In genomic region chr14:101600336-101600890, GRCh38 we compare ENCODE assay signal across 21 cellular contexts. TPM values are rescaled to one million over a fixed set of nuclear protein-coding genes. Genes with fewer than 3 reads are reported as not detected.
DNase-seq lines count a peak whose midpoint lies in the region; ATAC-seq, FAIRE-seq and TF ChIP-seq lines count a peak whose summit lies in the region.
"Had no signal": no experiment of that assay in that cellular context is flagged by ENCODE, and none has a peak within 500 bp of the region (broad histone marks: within the 10 kb centered on the region; RNA-seq: fewer than 3 reads in every experiment).

No MANE protein-coding gene starts in this region.

- WGBS in HepG2 (ENCODE audit: low lambda C conversion rate), result 0% methylated on average over 2 of the region's 7 CpGs

- peaks cover 14% of the 10 kb centered on the region for H3K36me3 Mint-ChIP-seq in activated CD8-positive, alpha-beta memory T cell treated with anti-CD3 and anti-CD28 coated beads, Interleukin-2, amount 10 ng/mL, durations not matched to agents 7 days and 5 days

- 0 out of 22 replicates have a peak overlapping the region, but pooled peaks of 1 of the 11 experiments have one; percentile 3 for H3K9ac ChIP-seq in BLaER1 treated with 17β-estradiol and CSF1 and Interleukin-3, amounts not matched to agents 10 nM and 100 nM
- no peak overlapping the region for H3K9ac ChIP-seq in HepG2 (ENCODE audit: insufficient read depth, low read depth, low read length)

- TF ChIP-seq RAD21 in HepG2 (CRISPR knock-in tag; IDR thresholded peaks at IDR 0.05), result no peak

- no peaks in the 10 kb centered on the region for H3K27me3 ChIP-seq in BLaER1 treated with 17β-estradiol and CSF1 and Interleukin-3, amounts not matched to agents 10 nM and 100 nM
- H3K27me3 ChIP-seq in H7 (ENCODE audit: control insufficient read depth, insufficient read depth, low read length) (no peaks in the 10 kb centered on the region), osteoblast (ENCODE audit: insufficient read depth, low read length) (no peaks in the 10 kb centered on the region), HepG2 (ENCODE audit: control insufficient read depth in 1 of 2, insufficient read depth in 2 of 2, low read length in 2 of 2) (peaks cover 6 to 55% of the 10 kb centered on the region in 2 experiments; a peak in 3 of 5 replicates)

- peak overlapping the region in 7 of 11 experiments; percentile 1 to 89 (median 24); a peak in 7 of 22 replicates for H3K4me2 ChIP-seq in BLaER1 treated with 17β-estradiol and CSF1 and Interleukin-3, amounts not matched to agents 10 nM and 100 nM
- no peak overlapping the region for H3K4me2 ChIP-seq in osteoblast (ENCODE audit: insufficient read depth, low read length)
- no peak overlapping the region for H3K4me2 ChIP-seq in HepG2 (ENCODE audit: low read depth, low read length)

- in situ Hi-C loops in HepG2 (cut with HindIII; ENCODE audit: extremely low pct_ligation_motif_present, low pct_unique_long_range_greater_than_20kb), result no loop called here

- no TSS peak for BruUV-seq in HepG2 (replicated peaks; lab: Mats Ljungman, UMichigan)

- TF ChIP-seq EP300 in HepG2 (IDR thresholded peaks at IDR 0.05; ENCODE audit: low read depth in 2 of 2, low read length in 2 of 2) (no peak), HepG2 (CRISPR knock-in tag; IDR thresholded peaks at IDR 0.05; ENCODE audit: borderline replicate concordance) (no peak)

- H3K4me3 Mint-ChIP-seq in activated CD8-positive, alpha-beta memory T cell treated with anti-CD3 and anti-CD28 coated beads, Interleukin-2, amount 10 ng/mL, durations not matched to agents 7 days and 5 days, result no peak overlapping the region

- H3K27me3 Mint-ChIP-seq in activated CD8-positive, alpha-beta memory T cell treated with anti-CD3 and anti-CD28 coated beads, Interleukin-2, amount 10 ng/mL, durations not matched to agents 7 days and 5 days, result no peaks in the 10 kb centered on the region

- TF ChIP-seq CTCF in osteoblast (IDR thresholded peaks at IDR 0.05; ENCODE audit: extremely low read depth, low read depth, low read length) (no peak), HepG2 (CRISPR knock-in tag; IDR thresholded peaks at IDR 0.05) (no peak)

- peak; percentile 31 for DNase-seq in activated CD8-positive, alpha-beta memory T cell treated with anti-CD3 and anti-CD28 coated beads, Interleukin-2, amount 10 ng/mL, durations not matched to agents 7 days and 5 days
- DNase-seq in activated CD8-positive, alpha-beta memory T cell treated with anti-CD3 and anti-CD28 coated beads, Interleukin-2, amount 50 U/mL, for 4 hours, result no peak
- DNase-seq in H7 (peak; percentile 20), osteoblast (ENCODE audit: insufficient read length, low spot score, missing footprints) (peak; percentile 51), NCI-H2227 (lab: John Stamatoyannopoulos, UW; ENCODE audit: unreplicated experiment) (no peak), HepG2 (ENCODE audit: low spot score) (no peak), cerebellar cortex (ENCODE audit: low spot score) (no peak)
- DNase-seq: DMS79 treated with DMSO at 0.1 percent for 48 hours, KBM-7, NCI-H1105, NCI-H1694, NCI-H2081 treated with DMSO at 0.1 percent for 48 hours, NCI-H510A, NCI-H774, Right ventricle myocardium superior had no signal

- no peak for FAIRE-seq in HepG2 (lab: Jason Lieb, UNC)
- FAIRE-seq: H1, RCC 7860 had no signal

- intact Hi-C loops in HepG2 (cut with micrococcal nuclease; ENCODE audit: unreplicated experiment), result no loop called here

- no peak overlapping the region for H3K4me3 ChIP-seq in BLaER1 treated with 17β-estradiol and CSF1 and Interleukin-3, amounts not matched to agents 10 nM and 100 nM
- H3K4me3 ChIP-seq in H7 (ENCODE audit: insufficient read depth, low read depth, low read length), result no peak overlapping the region
- H3K4me3 ChIP-seq in osteoblast (ENCODE audit: insufficient read depth, low read length), result no peak overlapping the region
- no peak overlapping the region for H3K4me3 ChIP-seq in HepG2 (replicated peaks in 1 of 3; ENCODE audit: insufficient read depth in 1 of 3, low read depth in 2 of 3, low read length in 3 of 3)

- POLR2A ChIA-PET in HepG2 (lab: Yijun Ruan, JAX), result no interaction called here

- H3K9me3 ChIP-seq in BLaER1 treated with 17β-estradiol and CSF1 and Interleukin-3, amounts not matched to agents 10 nM and 100 nM (replicated peaks in 1 of 11), result peaks cover 0 to 21% (median 11%) of the 10 kb centered on the region in 11 experiments; a peak in 15 of 22 replicates
- no peaks in the 10 kb centered on the region for H3K9me3 ChIP-seq in osteoblast (ENCODE audit: low read depth, low read length)
- H3K9me3 ChIP-seq in HepG2 (ENCODE audit: low read length), result no peaks in the 10 kb centered on the region

- ATAC-seq in activated CD8-positive, alpha-beta memory T cell treated with anti-CD3 and anti-CD28 coated beads, Interleukin-2, amount 10 ng/mL, durations not matched to agents 7 days and 5 days, result no peak
- ATAC-seq in HepG2, result no peak

- TF ChIP-seq POLR2A in HepG2 (IDR thresholded peaks at IDR 0.05; ENCODE audit: insufficient read depth in 1 of 2, low read depth in 2 of 2, low read length in 2 of 2), result no peak

- no peaks in the 10 kb centered on the region for H3K79me2 ChIP-seq in osteoblast (ENCODE audit: insufficient read depth, low read length)
- H3K79me2 ChIP-seq in HepG2 (ENCODE audit: insufficient read depth, low read length), result no peaks in the 10 kb centered on the region

- CTCF ChIA-PET in activated CD8-positive, alpha-beta memory T cell treated with anti-CD3 and anti-CD28 coated beads, Interleukin-2, amount 10 ng/mL, durations not matched to agents 7 days and 5 days (lab: Charles Lee), result interaction anchor here (1.4 kb wide), 1 partner anchor 479 kb away, joined by 3 read pairs; no protein-coding TSS in a partner anchor
- CTCF ChIA-PET in HepG2 (lab: Yijun Ruan, JAX; ENCODE audit: low intra/inter-chr PET ratio, low total read pairs), result no interaction called here

- H3K4me1 Mint-ChIP-seq in activated CD8-positive, alpha-beta memory T cell treated with anti-CD3 and anti-CD28 coated beads, Interleukin-2, amount 10 ng/mL, durations not matched to agents 7 days and 5 days, result peaks cover 30% of the 10 kb centered on the region

- H2AFZ ChIP-seq in osteoblast (ENCODE audit: low read length) (no peak overlapping the region), HepG2 (ENCODE audit: low read length) (no peak overlapping the region)

- peaks cover 23 to 52% (median 44%) of the 10 kb centered on the region in 10 experiments for H3K4me1 ChIP-seq in BLaER1 treated with 17β-estradiol and CSF1 and Interleukin-3, amounts not matched to agents 10 nM and 100 nM
- H3K4me1 ChIP-seq in osteoblast (ENCODE audit: insufficient read depth, low read length), result no peaks in the 10 kb centered on the region
- H3K4me1 ChIP-seq in HepG2 (ENCODE audit: insufficient read depth, low read length), result no peaks in the 10 kb centered on the region

- H3K27ac Mint-ChIP-seq in activated CD8-positive, alpha-beta memory T cell treated with anti-CD3 and anti-CD28 coated beads, Interleukin-2, amount 10 ng/mL, durations not matched to agents 7 days and 5 days, result no peak overlapping the region

- H3K36me3 ChIP-seq in BLaER1 treated with 17β-estradiol and CSF1 and Interleukin-3, amounts not matched to agents 10 nM and 100 nM, result no peaks in the 10 kb centered on the region
- no peaks in the 10 kb centered on the region for H3K36me3 ChIP-seq in H7 (replicated peaks; ENCODE audit: control insufficient read depth, insufficient read depth, low read length)
- no peaks in the 10 kb centered on the region for H3K36me3 ChIP-seq in osteoblast (ENCODE audit: insufficient read depth, low read length)
- H3K36me3 ChIP-seq in HepG2 (replicated peaks in 1 of 2; ENCODE audit: control insufficient read depth in 1 of 2, insufficient read depth in 2 of 2, low read length in 2 of 2), result no peaks in the 10 kb centered on the region

- H4K20me1 ChIP-seq in BLaER1 treated with 17β-estradiol and CSF1 and Interleukin-3, amounts not matched to agents 10 nM and 100 nM, result no peaks in the 10 kb centered on the region
- H4K20me1 ChIP-seq in osteoblast (ENCODE audit: insufficient read depth, low read length) (no peaks in the 10 kb centered on the region), HepG2 (ENCODE audit: insufficient read depth, low read length) (no peaks in the 10 kb centered on the region)

- H3K27ac ChIP-seq in BLaER1 treated with 17β-estradiol and CSF1 and Interleukin-3, amounts not matched to agents 10 nM and 100 nM, result peak overlapping the region in 1 of 11 experiments; percentile 18; a peak in 2 of 22 replicates
- H3K27ac ChIP-seq in osteoblast (ENCODE audit: low read depth, low read length) (no peak overlapping the region), HepG2 (ENCODE audit: extremely low read length, insufficient read depth, low read length) (no peak overlapping the region)
- H3K27ac ChIP-seq: C4-2B had no signal

- peaks cover 6% of the 10 kb centered on the region for H3K9me3 Mint-ChIP-seq in activated CD8-positive, alpha-beta memory T cell treated with anti-CD3 and anti-CD28 coated beads, Interleukin-2, amount 10 ng/mL, durations not matched to agents 7 days and 5 days (ENCODE audit: low read depth)

RNA-seq across cellular contexts. Expression of gene DIO3, which starts 39.1 kb away (rescaled TPM):
- not detected for total RNA-seq in activated CD8-positive, alpha-beta memory T cell treated with anti-CD3 and anti-CD28 coated beads, Interleukin-2, amount 10 ng/mL, durations not matched to agents 7 days and 5 days
- total RNA-seq in H7 (2014; rRNA removed; shearing (Covaris generic)), result 0.85 and 1.0 TPM in 2 replicates
- total RNA-seq in osteoblast (not detected in 2 replicates), HepG2 (2016; rRNA removed; fragmentation: Illumina TruSeq; extraction: Trizol) (not detected in 2 replicates)
- total RNA-seq in HepG2 (2016; cell fraction: cytosol; rRNA removed; fragmentation: Illumina TruSeq; extraction: Trizol; ENCODE audit: low read depth), result not detected in 2 replicates
- total RNA-seq in HepG2 (2016; cell fraction: insoluble cytoplasmic fraction; rRNA removed; fragmentation: Illumina TruSeq; extraction: Trizol), result not detected in 2 replicates
- total RNA-seq in HepG2 (2016; cell fraction: membrane; rRNA removed; fragmentation: Illumina TruSeq; extraction: Trizol), result not detected in 2 replicates
- not detected in 2 replicates for total RNA-seq in HepG2 (2016; cell fraction: nucleus; rRNA removed; fragmentation: Illumina TruSeq; extraction: Trizol)
- not detected in 2 replicates for polyA plus RNA-seq in HepG2 (2011; rRNA removed)
- polyA plus RNA-seq in HepG2 (2011; cell fraction: cytosol; rRNA removed), result not detected in 2 replicates
- polyA plus RNA-seq in HepG2 (2011; cell fraction: nucleus; rRNA removed), result not detected in 2 replicates
- polyA plus RNA-seq in HepG2 (2012), result not detected in 2 replicates
- polyA plus RNA-seq in HepG2 (2016; cell fraction: cytosol; fragmentation: Illumina TruSeq; extraction: Trizol; ENCODE audit: low read depth), result not detected in 2 replicates
- polyA plus RNA-seq in HepG2 (2016; cell fraction: insoluble cytoplasmic fraction; fragmentation: Illumina TruSeq; extraction: Trizol; ENCODE audit: low read depth), result not detected in 2 replicates
- polyA plus RNA-seq in HepG2 (2016; cell fraction: membrane; fragmentation: Illumina TruSeq; extraction: Trizol; ENCODE audit: low read depth), result not detected in 2 replicates
- not detected in 2 replicates for polyA plus RNA-seq in HepG2 (2016; cell fraction: nucleus; fragmentation: Illumina TruSeq; extraction: Trizol; ENCODE audit: insufficient read depth, low read depth)
- 0.10 and 7.2 TPM in 2 replicates for polyA minus RNA-seq in HepG2 (2011; rRNA and poly(A)+ RNA removed; ENCODE audit: low replicate concordance)
- not detected in 2 replicates for polyA minus RNA-seq in HepG2 (2011; cell fraction: cytosol; rRNA and poly(A)+ RNA removed)
- not detected in 2 replicates for polyA minus RNA-seq in HepG2 (2011; cell fraction: nucleus; rRNA and poly(A)+ RNA removed)
- total RNA-seq: G401, OCI-LY7 had no signal

Comparison
In these comparisons a context has a peak if more than half of its experiments do, and no peak if none do; other contexts are left out.
1. DNase-seq: peak in activated CD8-positive, alpha-beta memory T cell treated with anti-CD3 and anti-CD28 coated beads, Interleukin-2, amount 10 ng/mL, durations not matched to agents 7 days and 5 days (single experiment), H7 (single experiment) and osteoblast (single experiment); none in activated CD8-positive, alpha-beta memory T cell treated with anti-CD3 and anti-CD28 coated beads, Interleukin-2, amount 50 U/mL, for 4 hours (single experiment), NCI-H2227 (single experiment), HepG2 (single experiment) and cerebellar cortex (single experiment).
2. H3K4me2 ChIP-seq: peak in BLaER1 treated with 17β-estradiol and CSF1 and Interleukin-3, amounts not matched to agents 10 nM and 100 nM (7 of 11); none in osteoblast (single experiment) and HepG2 (single experiment).